Comparison of ENCODE assay signal across 8 cellular contexts in the genomic region with DNA sequence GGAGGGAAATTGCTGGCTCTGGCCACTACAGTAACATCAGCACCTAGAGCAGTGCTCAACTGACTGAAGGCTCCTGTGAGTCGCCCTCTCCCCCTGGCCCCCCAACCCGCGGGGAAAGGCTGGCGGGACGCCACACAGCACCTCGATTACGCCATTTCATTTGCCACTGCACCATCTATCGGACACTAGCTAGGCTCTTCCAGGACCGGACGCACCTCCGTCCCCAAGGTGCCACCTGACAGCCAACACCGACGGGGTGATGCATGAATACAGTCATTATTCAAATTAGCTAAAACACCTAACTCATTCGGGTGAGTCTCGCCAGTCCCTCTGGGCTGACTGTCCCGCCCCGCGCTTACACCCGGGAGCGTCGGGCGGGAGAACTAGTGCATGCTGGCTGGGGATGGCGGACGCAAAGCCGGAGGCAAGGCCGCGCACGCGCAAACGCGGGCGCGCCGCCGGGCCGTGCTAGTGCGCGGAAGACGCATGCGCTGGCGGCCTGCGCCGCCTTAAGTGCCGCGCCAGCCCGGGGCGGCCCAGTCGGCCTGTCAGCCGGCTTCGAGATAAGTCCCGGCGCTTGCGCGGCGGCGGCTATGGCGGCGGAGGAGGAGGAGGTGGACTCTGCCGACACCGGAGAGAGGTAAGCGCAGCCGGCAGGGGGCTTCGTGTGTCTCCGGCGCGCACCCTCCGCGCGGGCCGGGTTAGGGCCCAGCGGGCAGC. TPM values are rescaled to one million over a fixed set of nuclear protein-coding genes. Genes with fewer than 3 reads are reported as not detected.
DNase-seq lines count a peak whose midpoint lies in the region; TF ChIP-seq lines count a peak whose summit lies in the region.

A gene (plus strand): TSS at position 539 of the 720 bp plus-strand sequence. CDS start 55 bp downstream, at position 594.

- CTCF ChIA-PET in Caco-2 (lab: Charles Lee) = interaction anchor here (0.5 to 1.0 kb wide), 2 partner anchors 69 to 117 kb away, joined by 4 read pairs; a partner anchor contains a TSS

- BruUV-seq in Caco-2 (replicated peaks; lab: Mats Ljungman, UMichigan) = no TSS peak

- peaks cover 8% of the 10 kb centered on the region for H3K36me3 Mint-ChIP-seq in Caco-2 (ENCODE audit: insufficient read depth, unreplicated experiment)
- H3K36me3 Mint-ChIP-seq in endodermal cell (ENCODE audit: low read depth) = peaks cover 10% of the 10 kb centered on the region

- H3K4me3 Mint-ChIP-seq in Caco-2 (ENCODE audit: unreplicated experiment) (peak within 1 kb of the TSS; percentile 97), endodermal cell (peak within 1 kb of the TSS; percentile 85)

- H3K9me3 Mint-ChIP-seq in Caco-2 (ENCODE audit: unreplicated experiment) = no peaks in the 10 kb centered on the region
- no peaks in the 10 kb centered on the region for H3K9me3 Mint-ChIP-seq in endodermal cell

- H3K27ac Mint-ChIP-seq in Caco-2 (ENCODE audit: unreplicated experiment) (peak within 1 kb of the TSS; percentile 90), endodermal cell (peak within 1 kb of the TSS; percentile 97)

- H3K4me1 Mint-ChIP-seq in Caco-2 (ENCODE audit: low read depth, unreplicated experiment) = peaks cover 10% of the 10 kb centered on the region
- H3K4me1 Mint-ChIP-seq in endodermal cell = peaks cover 35% of the 10 kb centered on the region

- no peaks in the 10 kb centered on the region for H3K27me3 Mint-ChIP-seq in Caco-2 (ENCODE audit: insufficient read depth, unreplicated experiment)
- H3K27me3 Mint-ChIP-seq in endodermal cell (ENCODE audit: insufficient read depth) = peaks cover 2% of the 10 kb centered on the region

- intact Hi-C loops in Caco-2 (cut with micrococcal nuclease; ENCODE audit: unreplicated experiment) = loop anchor here (1.0 to 5.0 kb wide), 4 partner anchors 47 to 146 kb away; a partner anchor contains a TSS

- H3K4me3 ChIP-seq in Caco-2 (ENCODE audit: low read depth, low read length) (peak within 1 kb of the TSS; percentile 74), NT2/D1 (ENCODE audit: insufficient read length, low read depth) (peak within 1 kb of the TSS; percentile 81), endodermal cell (ENCODE audit: low read length) (peak within 1 kb of the TSS; percentile 87), mesodermal cell (ENCODE audit: extremely low read depth, insufficient read depth, low read length, poor library complexity, severe bottlenecking) (peak within 1 kb of the TSS; percentile 76)

- DNase-seq in Caco-2 = peak; percentile 92 to 95
- DNase-seq in GM20000 (ENCODE audit: low spot score) = peak; percentile 96
- DNase-seq in HT-29 (ENCODE audit: low spot score) = peak; percentile 92
- peak; percentile 95 for DNase-seq in NT2/D1 (ENCODE audit: low read depth, low spot score)
- peak; percentile 69 for DNase-seq in activated CD8-positive, alpha-beta memory T cell treated with anti-CD3 and anti-CD28 coated beads, Interleukin-2, amount 50 U/mL, for 1 hour (ENCODE audit: extremely low read depth)
- DNase-seq in endodermal cell = peak; percentile 96
- DNase-seq in stimulated activated CD8-positive, alpha-beta memory T cell treated with anti-CD3 and anti-CD28 coated beads, Interleukin-15, amount 100 ng/mL, for 4 hours (ENCODE audit: low read depth in 2 of 2) = peak; percentile 86 to 92

- H3K9me3 ChIP-seq in Caco-2 (no peaks in the 10 kb centered on the region), NT2/D1 (ENCODE audit: insufficient read depth, low read length) (no peaks in the 10 kb centered on the region), endodermal cell (ENCODE audit: control insufficient read depth, low read length) (no peaks in the 10 kb centered on the region), mesodermal cell (ENCODE audit: control insufficient read depth, low read length) (no peaks in the 10 kb centered on the region)

- peak within 1 kb of the TSS; percentile 87 for H3K9ac ChIP-seq in NT2/D1 (ENCODE audit: insufficient read length, low read depth)
- H3K9ac ChIP-seq in endodermal cell (ENCODE audit: extremely low read depth, low read length, poor library complexity, severe bottlenecking) = peak within 1 kb of the TSS; percentile 51

- H3K4me1 ChIP-seq in Caco-2 (peaks cover 17% of the 10 kb centered on the region; the same call in 1 of the 2 replicates), NT2/D1 (ENCODE audit: insufficient read depth, insufficient read length) (no peaks in the 10 kb centered on the region), endodermal cell (ENCODE audit: control insufficient read depth, insufficient read depth, low read length) (peaks cover 15% of the 10 kb centered on the region), mesodermal cell (ENCODE audit: control insufficient read depth, insufficient read depth, low read length, poor library complexity, severe bottlenecking) (no peaks in the 10 kb centered on the region)

- TF ChIP-seq CTCF in Caco-2 (IDR thresholded peaks at IDR 0.05; ENCODE audit: insufficient read depth in 1 of 2, low read depth in 1 of 2, low read length in 1 of 2, severe bottlenecking in 1 of 2, unreplicated experiment in 1 of 2) = peak; percentile 20 to 38
- TF ChIP-seq CTCF in GM20000 (IDR thresholded peaks at IDR 0.05; ENCODE audit: extremely low read depth, missing control alignments) = peak; percentile 15
- peak; percentile 59 for TF ChIP-seq CTCF in endodermal cell (conservative IDR thresholded peaks at IDR 0.05)

- 1% methylated on average over 17 to 71 of the region's 71 CpGs for WGBS in endodermal cell (ENCODE audit: insufficient coverage in 1 of 2, insufficient read length in 1 of 2), 2 experiments
- WGBS in mesodermal cell (ENCODE audit: insufficient coverage in 2 of 2), 2 experiments = 1% methylated on average over 40 to 58 of the region's 71 CpGs

- H3K27ac ChIP-seq in endodermal cell (ENCODE audit: low read depth, low read length) (no peak within 1 kb of the TSS), mesodermal cell (ENCODE audit: low read depth, low read length, severe bottlenecking) (peak within 1 kb of the TSS; percentile 77)

- no peaks in the 10 kb centered on the region for H3K27me3 ChIP-seq in Caco-2 (replicated peaks; ENCODE audit: control insufficient read depth, insufficient read depth, low read length)
- H3K27me3 ChIP-seq in NT2/D1 (ENCODE audit: insufficient read depth, insufficient read length) = peaks cover 11% of the 10 kb centered on the region
- no peaks in the 10 kb centered on the region for H3K27me3 ChIP-seq in endodermal cell (ENCODE audit: control insufficient read depth, insufficient read depth, low read length, poor library complexity, severe bottlenecking)

- H3K36me3 ChIP-seq in Caco-2 (ENCODE audit: control insufficient read depth, insufficient read depth, low read length) = no peaks in the 10 kb centered on the region
- no peaks in the 10 kb centered on the region for H3K36me3 ChIP-seq in NT2/D1 (ENCODE audit: insufficient read depth, insufficient read length, low read length)
- H3K36me3 ChIP-seq in endodermal cell (ENCODE audit: control insufficient read depth, insufficient read depth, low read length) = no peaks in the 10 kb centered on the region
- H3K36me3 ChIP-seq in mesodermal cell (ENCODE audit: control insufficient read depth, insufficient read depth, low read length) = no peaks in the 10 kb centered on the region

- POLR2A ChIA-PET in Caco-2 (lab: Charles Lee) = interaction anchor here (0.7 to 1.8 kb wide), 5 partner anchors 67 to 673 kb away, joined by 3 to 16 read pairs (median 13); a partner anchor contains a TSS

RNA-seq across cellular contexts. Expression of the gene that starts here (rescaled TPM):
- 12.3 and 12.4 TPM in 2 replicates for total RNA-seq in Caco-2 (2022)
- 4.6 and 11.3 TPM in 2 replicates for total RNA-seq in HT-29 (2014; rRNA removed; shearing (Covaris generic))
- total RNA-seq in endodermal cell = 10 to 100 TPM; 20.5 to 24.1 TPM
- 14.1 TPM for polyA plus RNA-seq in endodermal cell (2013, experiment 1 of 2)
- 12.9 TPM for polyA plus RNA-seq in endodermal cell (2013, experiment 2 of 2)
- polyA plus RNA-seq in mesodermal cell (2013, experiment 1 of 2) = 10.6 TPM
- polyA plus RNA-seq in mesodermal cell (2013, experiment 2 of 2) = 10.1 TPM
